ENCODE assay signal across 13 cellular contexts in the genomic region with DNA sequence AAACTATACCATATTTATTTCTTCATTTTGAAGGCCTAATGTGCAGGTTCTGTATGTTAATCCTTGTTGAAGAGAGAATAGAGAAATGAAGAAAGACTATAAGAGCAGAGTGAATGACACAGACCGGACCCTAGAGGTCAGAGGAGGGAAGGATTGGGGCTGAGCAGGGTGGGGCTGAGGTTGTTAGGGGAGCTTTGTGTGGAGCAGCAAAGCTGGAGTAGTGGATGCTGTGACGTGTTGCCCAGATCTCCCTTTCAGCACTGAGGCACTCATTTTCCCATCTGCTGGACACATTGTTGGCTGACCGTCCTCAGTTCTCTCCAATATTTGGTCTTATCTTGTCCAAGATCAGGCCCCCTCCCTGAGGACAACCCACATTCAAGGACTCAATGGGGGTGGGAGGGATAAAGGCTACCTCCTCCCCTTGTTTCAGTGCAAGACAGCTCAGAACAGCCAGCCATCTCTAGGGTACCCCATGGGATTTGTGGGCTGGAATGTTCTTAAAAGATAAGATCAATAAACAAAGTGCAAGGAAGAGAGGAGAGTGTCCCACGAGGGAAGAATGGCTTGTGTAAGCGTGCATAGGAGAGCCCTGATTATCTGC.
DNase-seq lines count a peak whose midpoint lies in the region; TF ChIP-seq lines count a peak whose summit lies in the region.
"Had no signal": no experiment of that assay in that cellular context is flagged by ENCODE, and none has a peak within 500 bp of the region (broad histone marks: within the 10 kb centered on the region; RNA-seq: fewer than 3 reads in every experiment).

No MANE protein-coding gene starts in this region.

- no peak overlapping the region for H2BK15ac ChIP-seq in mesenchymal stem cell (ENCODE audit: low read depth, poor library complexity, severe bottlenecking)

- H2BK5ac ChIP-seq in mesenchymal stem cell (ENCODE audit: low read depth, low read length, poor library complexity, severe bottlenecking), result no peak overlapping the region

- no peaks in the 10 kb centered on the region for H3K4me1 ChIP-seq in mesenchymal stem cell (ENCODE audit: control insufficient read depth, insufficient read depth, low read depth, low read length)

- peak overlapping the region; percentile 44 for H3K4me3 Mint-ChIP-seq in glutamatergic neuron (ENCODE audit: unreplicated experiment)
- H3K4me3 Mint-ChIP-seq in CD14-positive monocyte, result no peak overlapping the region
- no peak overlapping the region for H3K4me3 Mint-ChIP-seq in activated naive CD4-positive, alpha-beta T cell treated with anti-CD3 and anti-CD28 coated beads for 36 hours
- H3K4me3 Mint-ChIP-seq: HFFc6 had no signal

- H3K27ac Mint-ChIP-seq in glutamatergic neuron (ENCODE audit: unreplicated experiment), result peak overlapping the region; percentile 33
- no peak overlapping the region for H3K27ac Mint-ChIP-seq in CD14-positive monocyte
- no peak overlapping the region for H3K27ac Mint-ChIP-seq in activated naive CD4-positive, alpha-beta T cell treated with anti-CD3 and anti-CD28 coated beads for 36 hours
- H3K27ac Mint-ChIP-seq: HFFc6 had no signal

- H3K9me3 ChIP-seq in mesenchymal stem cell (ENCODE audit: control insufficient read depth, low read length), result no peaks in the 10 kb centered on the region
- H3K9me3 ChIP-seq: BE2C had no signal

- peaks cover 2% of the 10 kb centered on the region for H3K9me3 Mint-ChIP-seq in glutamatergic neuron (ENCODE audit: unreplicated experiment)
- H3K9me3 Mint-ChIP-seq in CD14-positive monocyte, result peaks cover 0 to 3% (median 0%) of the 10 kb centered on the region in 7 donors
- no peaks in the 10 kb centered on the region for H3K9me3 Mint-ChIP-seq in activated naive CD4-positive, alpha-beta T cell treated with anti-CD3 and anti-CD28 coated beads for 36 hours

- H3K4ac ChIP-seq in mesenchymal stem cell (ENCODE audit: low read depth in 1 of 2, low read length in 2 of 2), result no peak overlapping the region

- no peak overlapping the region for H2AFZ ChIP-seq in mesenchymal stem cell (ENCODE audit: low read depth, low read length)

- H3K4me3 ChIP-seq in mesenchymal stem cell (ENCODE audit: insufficient read depth in 1 of 2, low read depth in 1 of 2, low read length in 2 of 2), result no peak overlapping the region

- no peak for TF ChIP-seq CTCF in glutamatergic neuron (IDR thresholded peaks at IDR 0.05; ENCODE audit: partially characterized antibody, unreplicated experiment)
- TF ChIP-seq CTCF in CD14-positive monocyte (IDR thresholded peaks at IDR 0.05), result no peak

- H3K4me1 Mint-ChIP-seq in glutamatergic neuron (ENCODE audit: low read depth, unreplicated experiment), result peaks cover 44% of the 10 kb centered on the region
- no peaks in the 10 kb centered on the region for H3K4me1 Mint-ChIP-seq in CD14-positive monocyte
- no peaks in the 10 kb centered on the region for H3K4me1 Mint-ChIP-seq in activated naive CD4-positive, alpha-beta T cell treated with anti-CD3 and anti-CD28 coated beads for 36 hours (ENCODE audit: low read depth)

- H4K91ac ChIP-seq in mesenchymal stem cell (ENCODE audit: low read length), result peak overlapping the region; percentile 44

- no peak overlapping the region for H2AK5ac ChIP-seq in mesenchymal stem cell (ENCODE audit: low read length, severe bottlenecking)

- H3K18ac ChIP-seq in mesenchymal stem cell (ENCODE audit: low read depth in 1 of 2, low read length in 2 of 2), result no peak overlapping the region

- no peak overlapping the region for H3K9ac ChIP-seq in mesenchymal stem cell (ENCODE audit: low read length)

- intact Hi-C loops in CD14-positive monocyte (cut with micrococcal nuclease), result no loop called here
- intact Hi-C loops in activated naive CD4-positive, alpha-beta T cell treated with anti-CD3 and anti-CD28 coated beads for 36 hours (cut with micrococcal nuclease), result no loop called here

- no peak overlapping the region for H4K8ac ChIP-seq in mesenchymal stem cell (ENCODE audit: low read length)

- no peaks in the 10 kb centered on the region for H3K79me1 ChIP-seq in mesenchymal stem cell (replicated peaks; ENCODE audit: low read length, poor library complexity, severe bottlenecking)

- no peaks in the 10 kb centered on the region for H3K36me3 ChIP-seq in mesenchymal stem cell (ENCODE audit: control insufficient read depth in 1 of 2, insufficient read depth in 2 of 2, low read depth in 1 of 2, low read length in 2 of 2)
- H3K36me3 ChIP-seq: BE2C had no signal

- H3K27me3 Mint-ChIP-seq in glutamatergic neuron (ENCODE audit: unreplicated experiment), result peaks cover 2% of the 10 kb centered on the region
- H3K27me3 Mint-ChIP-seq in CD14-positive monocyte (ENCODE audit: low read depth in 3 of 3), result peaks cover 1 to 10% (median 6%) of the 10 kb centered on the region in 3 donors
- H3K27me3 Mint-ChIP-seq in activated naive CD4-positive, alpha-beta T cell treated with anti-CD3 and anti-CD28 coated beads for 36 hours (ENCODE audit: low read depth), result peaks cover 9% of the 10 kb centered on the region

- H3K4me2 ChIP-seq in mesenchymal stem cell (ENCODE audit: low read length, poor library complexity, severe bottlenecking), result no peak overlapping the region

- 38% methylated on average over 3 of the region's 5 CpGs for WGBS in mesenchymal stem cell

- no peak overlapping the region for H3K23ac ChIP-seq in mesenchymal stem cell (ENCODE audit: low read length in 2 of 2)

- H2BK120ac ChIP-seq in mesenchymal stem cell (ENCODE audit: low read depth, low read length), result no peak overlapping the region

- DNase-seq in glutamatergic neuron (no peak), mesenchymal stem cell (peak; percentile 51), ureter (ENCODE audit: low spot score) (peak; percentile 46), T-helper 2 cell (no peak), CD14-positive monocyte (ENCODE audit: low spot score) (no peak)
- DNase-seq in activated naive CD4-positive, alpha-beta T cell treated with anti-CD3 and anti-CD28 coated beads for 36 hours, result no peak
- DNase-seq: BE2C, GOT3, HFFc6, NCI-H1048, NCI-H1694 had no signal

- H3K14ac ChIP-seq in mesenchymal stem cell (ENCODE audit: low read length in 2 of 2), result no peak overlapping the region

- no peak overlapping the region for H2BK12ac ChIP-seq in mesenchymal stem cell (ENCODE audit: low read length in 2 of 2)

- H3K27me3 ChIP-seq in mesenchymal stem cell (ENCODE audit: control insufficient read depth in 1 of 2, insufficient read depth in 1 of 2, low read length in 2 of 2), result no peaks in the 10 kb centered on the region
- H3K27me3 ChIP-seq: BE2C had no signal

- no peaks in the 10 kb centered on the region for H3K36me3 Mint-ChIP-seq in glutamatergic neuron (ENCODE audit: unreplicated experiment)
- H3K36me3 Mint-ChIP-seq in CD14-positive monocyte, result no peaks in the 10 kb centered on the region
- no peaks in the 10 kb centered on the region for H3K36me3 Mint-ChIP-seq in activated naive CD4-positive, alpha-beta T cell treated with anti-CD3 and anti-CD28 coated beads for 36 hours (ENCODE audit: low read depth)

- CTCF ChIA-PET in activated naive CD4-positive, alpha-beta T cell treated with anti-CD3 and anti-CD28 coated beads for 36 hours (lab: Charles Lee), result no interaction called here

- H3K27ac ChIP-seq in angular gyrus (ENCODE audit: low read depth, low read length), result peak overlapping the region; percentile 93
- H3K27ac ChIP-seq in mesenchymal stem cell (ENCODE audit: low read length, poor library complexity, severe bottlenecking), result no peak overlapping the region
- H3K27ac ChIP-seq: HL-60 had no signal

Comparison
In these comparisons a context has a peak if more than half of its experiments do, and no peak if none do; other contexts are left out.
1. DNase-seq: peak in mesenchymal stem cell (single experiment) and ureter (single experiment); none in glutamatergic neuron (single experiment), T-helper 2 cell (0 of 5), CD14-positive monocyte (single experiment) and activated naive CD4-positive, alpha-beta T cell treated with anti-CD3 and anti-CD28 coated beads for 36 hours (single experiment).